Comparison of ENCODE assay signal across 8 cellular contexts in genomic region chr5:72178910-72179815, GRCh38.
DNase-seq lines count a peak whose midpoint lies in the region; ATAC-seq and TF ChIP-seq lines count a peak whose summit lies in the region.

No MANE protein-coding gene starts in this region.

- H3K27me3 ChIP-seq in lower lobe of right lung (ENCODE audit: low read depth) (peaks cover 3% of the 10 kb centered on the region), thoracic aorta (replicated peaks; ENCODE audit: insufficient read depth) (no peaks in the 10 kb centered on the region)
- H3K27me3 ChIP-seq in effector memory CD4-positive, alpha-beta T cell (replicated peaks; ENCODE audit: control insufficient read depth, insufficient read depth, low read length, poor library complexity, severe bottlenecking) = peaks cover 3% of the 10 kb centered on the region

- H3K27ac ChIP-seq in lower lobe of right lung = no peak overlapping the region
- peak overlapping the region; percentile 73 to 96 for H3K27ac ChIP-seq in thoracic aorta
- no peak overlapping the region for H3K27ac ChIP-seq in effector memory CD4-positive, alpha-beta T cell (ENCODE audit: insufficient read depth, low read length, poor library complexity, severe bottlenecking)

- intact Hi-C loops in lower lobe of right lung (cut with DNase I) = no loop called here

- H3K4me3 ChIP-seq in choroid plexus epithelial cell (ENCODE audit: low read depth, low read length) (peak overlapping the region; percentile 26), lower lobe of right lung (no peak overlapping the region), thoracic aorta (peak overlapping the region; percentile 66)
- no peak overlapping the region for H3K4me3 ChIP-seq in effector memory CD4-positive, alpha-beta T cell (ENCODE audit: insufficient read depth, low read depth, low read length, poor library complexity, severe bottlenecking)

- H3K4me1 ChIP-seq in lower lobe of right lung (no peaks in the 10 kb centered on the region), thoracic aorta (ENCODE audit: control insufficient read depth in 1 of 2, low read depth in 2 of 2) (peaks cover 16 to 85% of the 10 kb centered on the region in 2 donors)
- H3K4me1 ChIP-seq in effector memory CD4-positive, alpha-beta T cell (ENCODE audit: control insufficient read depth, insufficient read depth, low read length, poor library complexity, severe bottlenecking) = no peaks in the 10 kb centered on the region

- TF ChIP-seq RAD21 in Ishikawa (IDR thresholded peaks at IDR 0.05; ENCODE audit: low read depth) = no peak

- TF ChIP-seq CTCF in choroid plexus epithelial cell (conservative IDR thresholded peaks at IDR 0.05; ENCODE audit: low read depth, low read length) (no peak), lower lobe of right lung (IDR thresholded peaks at IDR 0.05) (no peak), thoracic aorta (IDR thresholded peaks at IDR 0.05) (no peak)

- no peaks in the 10 kb centered on the region for H3K36me3 ChIP-seq in lower lobe of right lung
- peaks cover 4% of the 10 kb centered on the region for H3K36me3 ChIP-seq in thoracic aorta
- no peaks in the 10 kb centered on the region for H3K36me3 ChIP-seq in effector memory CD4-positive, alpha-beta T cell (ENCODE audit: control insufficient read depth, insufficient read depth, low read length)

- no peaks in the 10 kb centered on the region for H3K9me3 ChIP-seq in lower lobe of right lung
- no peaks in the 10 kb centered on the region for H3K9me3 ChIP-seq in thoracic aorta
- H3K9me3 ChIP-seq in effector memory CD4-positive, alpha-beta T cell (ENCODE audit: control insufficient read depth, low read length) = no peaks in the 10 kb centered on the region

- DNase-seq in choroid plexus epithelial cell (ENCODE audit: low read depth) = peak; percentile 92
- DNase-seq in lower lobe of right lung = no peak
- DNase-seq in thoracic aorta (ENCODE audit: low spot score) = peak; percentile 78
- DNase-seq in NCI-H1930 (lab: John Stamatoyannopoulos, UW) = no peak
- DNase-seq in effector memory CD4-positive, alpha-beta T cell = no peak

- ATAC-seq in lower lobe of right lung (peak; percentile 45 to 50), thoracic aorta (ENCODE audit: insufficient number of reproducible peaks, low FRiP score, low read depth) (peak; percentile 87), GM21447 (IDR thresholded peaks at IDR 0.05; ENCODE audit: unreplicated experiment) (no peak), GM19351 (IDR thresholded peaks at IDR 0.05; ENCODE audit: unreplicated experiment) (no peak)

- TF ChIP-seq EP300 in Ishikawa (IDR thresholded peaks at IDR 0.05; ENCODE audit: borderline replicate concordance) = peak; percentile 25; the same call in 1 of the 2 replicates

TF ChIP-seq in Ishikawa, 13 proteins besides CTCF, POLR2A, EP300 and RAD21:
- peak; percentile 79 for TF ChIP-seq TEAD4 (IDR thresholded peaks at IDR 0.05)
- no peak for TF ChIP-seq MAX (IDR thresholded peaks at IDR 0.05)
- TF ChIP-seq CREB1 (IDR thresholded peaks at IDR 0.05; ENCODE audit: low read depth) = no peak
- no peak for TF ChIP-seq EGR1 (IDR thresholded peaks at IDR 0.05)
- TF ChIP-seq YY1 (IDR thresholded peaks at IDR 0.05; ENCODE audit: low read depth) = no peak
- peak; percentile 23; the same call in 1 of the 2 replicates for TF ChIP-seq TCF12 (IDR thresholded peaks at IDR 0.05; ENCODE audit: low read depth)
- TF ChIP-seq USF1 (IDR thresholded peaks at IDR 0.05) = no peak
- TF ChIP-seq NFIC (IDR thresholded peaks at IDR 0.05) = peak; percentile 67
- no peak; the same call in 1 of the 2 replicates for TF ChIP-seq FOXM1 (IDR thresholded peaks at IDR 0.05; ENCODE audit: borderline replicate concordance, low read depth)
- TF ChIP-seq REST (IDR thresholded peaks at IDR 0.05; ENCODE audit: low read depth) = no peak
- peak; percentile 66; the same call in 1 of the 2 replicates for TF ChIP-seq ZBTB7A (IDR thresholded peaks at IDR 0.05; ENCODE audit: low read depth)

Comparison
In these comparisons a context has a peak if more than half of its experiments do, and no peak if none do; other contexts are left out.
1. DNase-seq: peak in choroid plexus epithelial cell (single experiment) and thoracic aorta (single experiment); none in lower lobe of right lung (single experiment), NCI-H1930 (0 of 2) and effector memory CD4-positive, alpha-beta T cell (0 of 3).
2. H3K4me3 ChIP-seq: peak in choroid plexus epithelial cell (single experiment) and thoracic aorta (single experiment); none in lower lobe of right lung (single experiment) and effector memory CD4-positive, alpha-beta T cell (single experiment).
3. ATAC-seq: peak in lower lobe of right lung (2 of 2) and thoracic aorta (single experiment); none in GM21447 (single experiment) and GM19351 (single experiment).
4. H3K27ac ChIP-seq: peak in thoracic aorta (2 of 2); none in lower lobe of right lung (single experiment) and effector memory CD4-positive, alpha-beta T cell (single experiment).